In genomic region chr5:67206381-67207328, GRCh38 we compare ENCODE assay signal across 8 cellular contexts. TPM values are rescaled to one million over a fixed set of nuclear protein-coding genes. Genes with fewer than 3 reads are reported as not detected.
DNase-seq lines count a peak whose midpoint lies in the region; ATAC-seq and TF ChIP-seq lines count a peak whose summit lies in the region.

No MANE protein-coding gene starts in this region.

- TF ChIP-seq CTCF in CD14-positive monocyte (IDR thresholded peaks at IDR 0.05) (no peak), IMR-90 (conservative IDR thresholded peaks at IDR 0.05; ENCODE audit: low read depth, low read length) (no peak)

- dilution Hi-C loops in IMR-90 (cut with HindIII; ENCODE audit: low sequenced_read_pairs, unreplicated experiment) = no loop called here

- peak overlapping the region; percentile 17; the same call in 1 of the 2 replicates for H3K4me2 ChIP-seq in IMR-90 (ENCODE audit: low read depth, low read length)

- H4K91ac ChIP-seq in IMR-90 (ENCODE audit: insufficient read depth, low read depth, low read length) = no peak overlapping the region

- H2AK9ac ChIP-seq in IMR-90 (replicated peaks; ENCODE audit: low read depth, low read length, poor library complexity) = no peak overlapping the region

- no peak overlapping the region; the same call in 1 of the 2 replicates for H2BK20ac ChIP-seq in IMR-90 (ENCODE audit: low read depth, low read length)

- H3K4me3 ChIP-seq in IMR-90 (ENCODE audit: insufficient read depth, low read depth, low read length) = no peak overlapping the region

- 24% methylated on average over 2 of the region's 7 CpGs; no CpG with 5 or more reads in 1 of the 2 experiments for WGBS in IMR-90 (ENCODE audit: extremely low coverage in 2 of 2, insufficient read length in 1 of 2), 2 experiments

- H2BK15ac ChIP-seq in IMR-90 (ENCODE audit: low read depth, low read length) = no peak overlapping the region

- H3K14ac ChIP-seq in IMR-90 (replicated peaks; ENCODE audit: low read depth, low read length) = no peak overlapping the region

- intact Hi-C loops in CD14-positive monocyte (cut with micrococcal nuclease) = loop anchor here in 1 of 2 donors (5.0 kb wide), 1 partner anchor 39 kb away; no protein-coding TSS in a partner anchor
- intact Hi-C loops in IMR-90 (cut with micrococcal nuclease) = no loop called here

- H2AFZ ChIP-seq in IMR-90 (replicated peaks; ENCODE audit: low read length, poor library complexity) = no peak overlapping the region

- peak; percentile 66 for DNase-seq in CD14-positive monocyte (ENCODE audit: low spot score)
- peak; percentile 84 for DNase-seq in IMR-90
- peak; percentile 76 for DNase-seq in activated CD4-positive, CD25-positive, alpha-beta regulatory T cell treated with anti-CD3 and anti-CD28 coated beads, Interleukin-2, amount 50 U/mL, for 72 hours
- DNase-seq in effector CD4-positive, alpha-beta T cell = peak; percentile 73
- DNase-seq in stimulated activated CD4-positive, alpha-beta T cell treated with anti-CD3 and anti-CD28 coated beads, Interleukin-1b, Interleukin-23, amount 100 ng/mL, for 4 hours (ENCODE audit: low read depth in 2 of 2) = peak; percentile 61 to 64
- no peak for DNase-seq in COLO829 (ENCODE audit: low spot score)
- no peak for DNase-seq in medulla oblongata (ENCODE audit: extremely low spot score)

- no peaks in the 10 kb centered on the region for H3K27me3 ChIP-seq in IMR-90 (ENCODE audit: control insufficient read depth, insufficient read depth, low read length)

- peaks cover 0 to 7% (median 4%) of the 10 kb centered on the region in 3 donors for H3K27me3 Mint-ChIP-seq in CD14-positive monocyte (ENCODE audit: low read depth in 3 of 3)

- in situ Hi-C loops in IMR-90 (cut with MboI; ENCODE audit: low sequenced_read_pairs) = loop anchor here (5.0 to 25.0 kb wide), 2 partner anchors 399 to 894 kb away; no protein-coding TSS in a partner anchor

- H3K36me3 ChIP-seq in IMR-90 (ENCODE audit: control insufficient read depth, insufficient read depth, low read length) = no peaks in the 10 kb centered on the region

- BruUV-seq in IMR-90 (replicated peaks; lab: Mats Ljungman, UMichigan) = no TSS peak

- peak overlapping the region; percentile 85 to 92 (median 89) for H3K27ac Mint-ChIP-seq in CD14-positive monocyte

- TF ChIP-seq POLR2A in IMR-90 (IDR thresholded peaks at IDR 0.05; ENCODE audit: low read depth, low read length) = no peak

- no peak overlapping the region for H4K5ac ChIP-seq in IMR-90 (ENCODE audit: low read depth, low read length)

- no peak overlapping the region for H2BK120ac ChIP-seq in IMR-90 (ENCODE audit: low read depth, low read length)

- H3K9ac ChIP-seq in IMR-90 (ENCODE audit: low read depth, low read length) = no peak overlapping the region

- H3K27ac ChIP-seq in IMR-90 (ENCODE audit: insufficient read depth, low read length) = no peak overlapping the region

- H3K36me3 Mint-ChIP-seq in CD14-positive monocyte = no peaks in the 10 kb centered on the region

- 0 out of 2 replicates have a peak overlapping the region, but pooled peaks have one; percentile 15 for H3K4ac ChIP-seq in IMR-90 (ENCODE audit: low read depth, low read length)

- no peak overlapping the region for H4K8ac ChIP-seq in IMR-90 (ENCODE audit: low read depth in 2 of 2, low read length in 2 of 2)

- H3K9me3 ChIP-seq in IMR-90 (ENCODE audit: control insufficient read depth, insufficient read depth, low read length) = no peaks in the 10 kb centered on the region

- H4K20me1 ChIP-seq in IMR-90 (ENCODE audit: insufficient read depth, low read length) = no peaks in the 10 kb centered on the region

- H2AK5ac ChIP-seq in IMR-90 (ENCODE audit: low read depth, low read length) = no peak overlapping the region

- CTCF ChIA-PET in IMR-90 (lab: Yijun Ruan, JAX) = interaction anchor here (0.5 to 1.4 kb wide), 4 partner anchors 40 to 1055 kb away, joined by 3 to 5 read pairs (median 4); no protein-coding TSS in a partner anchor

- peak; percentile 82 for ATAC-seq in GM21526 (IDR thresholded peaks at IDR 0.05; ENCODE audit: low FRiP score, unreplicated experiment)
- peak; percentile 37; the same call in 1 of the 2 replicates for ATAC-seq in IMR-90 (ENCODE audit: low read depth)

- no peak for TF ChIP-seq RAD21 in IMR-90 (IDR thresholded peaks at IDR 0.05; ENCODE audit: low read length)

- POLR2A ChIA-PET in IMR-90 (lab: Charles Lee; ENCODE audit: unreplicated experiment) = interaction anchor here (0.6 kb wide), 1 partner anchor 1047 kb away, joined by 3 read pairs; no protein-coding TSS in a partner anchor

- H3K23ac ChIP-seq in IMR-90 (ENCODE audit: low read depth, low read length) = no peak overlapping the region

- no peak overlapping the region for H3K18ac ChIP-seq in IMR-90 (ENCODE audit: low read depth, low read length)

- no peaks in the 10 kb centered on the region for H3K9me1 ChIP-seq in IMR-90 (ENCODE audit: insufficient read depth, low read length)

- H3K4me1 Mint-ChIP-seq in CD14-positive monocyte = peaks cover 68% of the 10 kb centered on the region

- H3K79me1 ChIP-seq in IMR-90 (ENCODE audit: low read depth in 1 of 2, low read length in 2 of 2) = no peaks in the 10 kb centered on the region

- H3K9me3 Mint-ChIP-seq in CD14-positive monocyte = peaks cover 0 to 2% (median 0%) of the 10 kb centered on the region in 7 donors

- peaks cover 2% of the 10 kb centered on the region; the same call in 1 of the 2 replicates for H3K4me1 ChIP-seq in IMR-90 (ENCODE audit: control insufficient read depth, insufficient read depth, low read length)

- H2BK5ac ChIP-seq in IMR-90 (ENCODE audit: low read depth, low read length, poor library complexity, severe bottlenecking) = no peak overlapping the region

- H3K56ac ChIP-seq in IMR-90 (ENCODE audit: extremely low read depth, insufficient read depth, low read length) = no peak overlapping the region

- peak overlapping the region in 1 of 2 donors; percentile 53 for H3K4me3 Mint-ChIP-seq in CD14-positive monocyte

TF ChIP-seq in IMR-90, 13 proteins besides CTCF, POLR2A, EP300 and RAD21:
- TF ChIP-seq BHLHE40 (IDR thresholded peaks at IDR 0.05; ENCODE audit: low read depth, low read length) (peak; percentile 6; the same call in 1 of the 2 replicates), RCOR1 (IDR thresholded peaks at IDR 0.05; ENCODE audit: insufficient replicate concordance, low read length) (peak; percentile 94), MXI1 (IDR thresholded peaks at IDR 0.05; ENCODE audit: borderline replicate concordance, low read depth, low read length) (no peak)
TF ChIP-seq in IMR-90: peak in this region for 2.

RNA-seq across cellular contexts. Expression of gene CD180, which starts 10.1 kb away (rescaled TPM):
- polyA plus RNA-seq in CD14-positive monocyte (10 to 100 TPM; 11.7 to 22.0 TPM), IMR-90 (2012; rRNA removed) (not detected in 2 replicates)
- not detected in 2 replicates for total RNA-seq in IMR-90 (2012; rRNA removed)
- polyA plus RNA-seq in IMR-90 (2012; cell fraction: cytosol; rRNA removed) = not detected in 2 replicates
- not detected in 2 replicates for polyA plus RNA-seq in IMR-90 (2012; cell fraction: nucleus; rRNA removed; ENCODE audit: low replicate concordance)

Comparison
In these comparisons a context has a peak if more than half of its experiments do, and no peak if none do; other contexts are left out.
1. DNase-seq: peak in CD14-positive monocyte (single experiment), IMR-90 (single experiment), activated CD4-positive, CD25-positive, alpha-beta regulatory T cell treated with anti-CD3 and anti-CD28 coated beads, Interleukin-2, amount 50 U/mL, for 72 hours (single experiment), effector CD4-positive, alpha-beta T cell (single experiment) and stimulated activated CD4-positive, alpha-beta T cell treated with anti-CD3 and anti-CD28 coated beads, Interleukin-1b, Interleukin-23, amount 100 ng/mL, for 4 hours (2 of 2); none in COLO829 (single experiment) and medulla oblongata (single experiment).
2. RNA of gene CD180, which starts 10.1 kb away (polyA plus RNA-seq): 11.7 to 22.0 TPM in CD14-positive monocyte; not detected in IMR-90; every median in the first group is over 10 times any median in the second.